ENCODE assay signal across 15 cellular contexts in genomic region chr11:67999201-67999629, GRCh38. TPM values are rescaled to one million over a fixed set of nuclear protein-coding genes. Genes with fewer than 3 reads are reported as not detected.
"Had no signal": no experiment of that assay in that cellular context is flagged by ENCODE, and none has a peak within 500 bp of the region (broad histone marks: within the 10 kb centered on the region; RNA-seq: fewer than 3 reads in every experiment).

No MANE protein-coding gene starts in this region.

- H3K4me1 ChIP-seq: psoas muscle had no signal

- H3K27me3 Mint-ChIP-seq: activated CD4-positive, alpha-beta T cell treated with anti-CD3 and anti-CD28 coated beads for 36 hours; activated naive CD8-positive, alpha-beta T cell; effector memory CD8-positive, alpha-beta T cell had no signal

- DNase-seq: activated CD4-positive, alpha-beta T cell treated with anti-CD3 and anti-CD28 coated beads for 36 hours; activated CD4-positive, alpha-beta T cell treated with anti-CD3 and anti-CD28 coated beads, Interleukin-2, amount 50 U/mL, for 48 hours; activated gamma-delta T cell treated with Interleukin-2 at 50 U/mL for 16 hours; activated T-cell treated with anti-CD3 and anti-CD28 coated beads for 4 hours; effector memory CD8-positive, alpha-beta T cell; left cardiac atrium; nephron progenitor cell; stomach; trophoblast cell had no signal

- H3K36me3 Mint-ChIP-seq: activated naive CD8-positive, alpha-beta T cell had no signal

- H3K27ac ChIP-seq: psoas muscle, stomach had no signal

- H3K27ac Mint-ChIP-seq: activated CD4-positive, alpha-beta T cell treated with anti-CD3 and anti-CD28 coated beads for 36 hours; activated naive CD8-positive, alpha-beta T cell; activated T-helper 1 cell treated with anti-CD3 and anti-CD28 coated beads, Interleukin-12 subunit alpha, Interleukin-12 subunit beta, Interleukin-2, Interleukin-4 antibody, amounts not matched to agents 30 ng/mL and 10 ng/mL and 1 ng/mL, durations not matched to agents 14 hours and 24 hours and 36 hours; nephron progenitor cell; T-helper 2 cell treated with Interferon-gamma antibody and Interleukin-4, amounts not matched to agents 5 μg/mL and 100 μg/mL, for 36 hours had no signal

- H3K9me3 Mint-ChIP-seq: activated T-helper 1 cell treated with anti-CD3 and anti-CD28 coated beads, Interleukin-12 subunit alpha, Interleukin-12 subunit beta, Interleukin-2, Interleukin-4 antibody, amounts not matched to agents 30 ng/mL and 10 ng/mL and 1 ng/mL, durations not matched to agents 14 hours and 24 hours and 36 hours; effector memory CD8-positive, alpha-beta T cell; nephron progenitor cell; T-helper 2 cell treated with Interferon-gamma antibody and Interleukin-4, amounts not matched to agents 5 μg/mL and 100 μg/mL, for 36 hours had no signal

- H3K4me3 ChIP-seq: psoas muscle, skin epidermis, stomach had no signal

- H3K4me3 Mint-ChIP-seq: activated CD4-positive, alpha-beta T cell treated with anti-CD3 and anti-CD28 coated beads for 36 hours; activated naive CD8-positive, alpha-beta T cell; activated T-helper 1 cell treated with anti-CD3 and anti-CD28 coated beads, Interleukin-12 subunit alpha, Interleukin-12 subunit beta, Interleukin-2, Interleukin-4 antibody, amounts not matched to agents 30 ng/mL and 10 ng/mL and 1 ng/mL, durations not matched to agents 14 hours and 24 hours and 36 hours; nephron progenitor cell; T-helper 2 cell treated with Interferon-gamma antibody and Interleukin-4, amounts not matched to agents 5 μg/mL and 100 μg/mL, for 36 hours had no signal

- ATAC-seq: activated CD4-positive, alpha-beta T cell treated with anti-CD3 and anti-CD28 coated beads for 36 hours; effector memory CD8-positive, alpha-beta T cell; left cardiac atrium; psoas muscle; right cardiac atrium had no signal

- H3K9me3 ChIP-seq: psoas muscle, stomach had no signal

RNA-seq across cellular contexts. Expression of gene ALDH3B1, which starts 10.9 kb away (rescaled TPM):
- total RNA-seq: activated CD4-positive, alpha-beta T cell treated with anti-CD3 and anti-CD28 coated beads for 36 hours; activated T-helper 1 cell treated with anti-CD3 and anti-CD28 coated beads, Interleukin-12 subunit alpha, Interleukin-12 subunit beta, Interleukin-2, Interleukin-4 antibody, amounts not matched to agents 30 ng/mL and 10 ng/mL and 1 ng/mL, durations not matched to agents 14 hours and 24 hours and 36 hours had no signal
